11 cellular contexts compared by ENCODE assay signal in genomic region chr2:233079473-233079877, GRCh38. TPM values are rescaled to one million over a fixed set of nuclear protein-coding genes. Genes with fewer than 3 reads are reported as not detected.
DNase-seq lines count a peak whose midpoint lies in the region; ATAC-seq, FAIRE-seq and TF ChIP-seq lines count a peak whose summit lies in the region.
"Had no signal": no experiment of that assay in that cellular context is flagged by ENCODE, and none has a peak within 500 bp of the region (broad histone marks: within the 10 kb centered on the region; RNA-seq: fewer than 3 reads in every experiment).

No MANE protein-coding gene starts in this region.

- peak overlapping the region; percentile 47 for H3K27ac ChIP-seq in naive thymus-derived CD4-positive, alpha-beta T cell (ENCODE audit: low read depth, low read length)

- no peak for TF ChIP-seq CTCF in HFFc6 (IDR thresholded peaks at IDR 0.05)

- H3K4me1 Mint-ChIP-seq in T-helper 2 cell treated with Interferon-gamma antibody and Interleukin-4, amounts not matched to agents 5 μg/mL and 100 μg/mL, for 36 hours (ENCODE audit: low read depth), result peaks cover 60% of the 10 kb centered on the region
- H3K4me1 Mint-ChIP-seq in naive thymus-derived CD4-positive, alpha-beta T cell, result peaks cover 56 to 69% (median 64%) of the 10 kb centered on the region in 7 donors
- no peaks in the 10 kb centered on the region for H3K4me1 Mint-ChIP-seq in HFFc6 (ENCODE audit: low read depth)

- peaks cover 0 to 4% (median 0%) of the 10 kb centered on the region in 3 experiments for H3K36me3 ChIP-seq in naive thymus-derived CD4-positive, alpha-beta T cell (ENCODE audit: control insufficient read depth in 2 of 3, insufficient read depth in 3 of 3, low read length in 3 of 3)

- DNase-seq in T-helper 2 cell treated with Interferon-gamma antibody and Interleukin-4, amounts not matched to agents 5 μg/mL and 100 μg/mL, for 36 hours (ENCODE audit: low spot score), result no peak
- peak in 2 of 9 donors; percentile 22 to 41 for DNase-seq in naive thymus-derived CD4-positive, alpha-beta T cell
- no peak for DNase-seq in NCI-H345 (lab: John Stamatoyannopoulos, UW)
- DNase-seq in HFFc6, result no peak
- no peak for DNase-seq in H54 (ENCODE audit: insufficient read length, low spot score)
- DNase-seq in midbrain (lab: John Stamatoyannopoulos, UW), result no peak

- H3K9me3 ChIP-seq in naive thymus-derived CD4-positive, alpha-beta T cell (ENCODE audit: control insufficient read depth in 2 of 3, low read length in 3 of 3), result no peaks in the 10 kb centered on the region

- intact Hi-C loops in naive thymus-derived CD4-positive, alpha-beta T cell (cut with micrococcal nuclease), result loop anchor here in 1 of 2 donors (1.0 to 10.0 kb wide), 2 partner anchors 19 to 385 kb away; partner anchors contain the start of genes GIGYF2 and INPP5D

- POLR2A ChIA-PET in naive thymus-derived CD4-positive, alpha-beta T cell (lab: Charles Lee), result interaction anchor here (1.1 to 13.0 kb wide), 4 partner anchors 13 to 20 kb away, joined by 4 to 144 read pairs (median 20); partner anchors contain the start of gene INPP5D

- CTCF ChIA-PET in naive thymus-derived CD4-positive, alpha-beta T cell (lab: Charles Lee), result interaction anchor here (5.0 kb wide), 1 partner anchor 19 kb away, joined by 20 read pairs; the partner anchor contains the start of gene INPP5D

- no peak for FAIRE-seq in H54 (lab: Jason Lieb, UNC)

- H3K4me1 ChIP-seq in naive thymus-derived CD4-positive, alpha-beta T cell (ENCODE audit: control insufficient read depth in 2 of 2, insufficient read depth in 2 of 2, low read length in 2 of 2), result peaks cover 94 to 98% of the 10 kb centered on the region in 2 donors

- H3K9me3 Mint-ChIP-seq in T-helper 2 cell treated with Interferon-gamma antibody and Interleukin-4, amounts not matched to agents 5 μg/mL and 100 μg/mL, for 36 hours, result no peaks in the 10 kb centered on the region
- H3K9me3 Mint-ChIP-seq in naive thymus-derived CD4-positive, alpha-beta T cell, result no peaks in the 10 kb centered on the region
- no peaks in the 10 kb centered on the region for H3K9me3 Mint-ChIP-seq in HFFc6
- H3K9me3 Mint-ChIP-seq: type B pancreatic cell had no signal

- peak overlapping the region; percentile 88 for H3K27ac Mint-ChIP-seq in T-helper 2 cell treated with Interferon-gamma antibody and Interleukin-4, amounts not matched to agents 5 μg/mL and 100 μg/mL, for 36 hours
- peak overlapping the region in 8 of 9 donors; percentile 76 to 95 (median 90) for H3K27ac Mint-ChIP-seq in naive thymus-derived CD4-positive, alpha-beta T cell
- no peak overlapping the region for H3K27ac Mint-ChIP-seq in HFFc6
- H3K27ac Mint-ChIP-seq: type B pancreatic cell had no signal

- ATAC-seq in GM18907 (IDR thresholded peaks at IDR 0.05; ENCODE audit: unreplicated experiment) (peak; percentile 48), HG02798 (IDR thresholded peaks at IDR 0.05; ENCODE audit: poor library complexity, unreplicated experiment) (peak; percentile 41)
- ATAC-seq in naive thymus-derived CD4-positive, alpha-beta T cell, result peak; percentile 16

- no peaks in the 10 kb centered on the region for H3K27me3 ChIP-seq in naive thymus-derived CD4-positive, alpha-beta T cell (ENCODE audit: control insufficient read depth in 2 of 2, insufficient read depth in 2 of 2, low read length in 2 of 2)

- peak overlapping the region; percentile 81 for H3K4me3 Mint-ChIP-seq in T-helper 2 cell treated with Interferon-gamma antibody and Interleukin-4, amounts not matched to agents 5 μg/mL and 100 μg/mL, for 36 hours
- H3K4me3 Mint-ChIP-seq in naive thymus-derived CD4-positive, alpha-beta T cell, result peak overlapping the region; percentile 77 to 88 (median 82)
- no peak overlapping the region for H3K4me3 Mint-ChIP-seq in HFFc6
- H3K4me3 Mint-ChIP-seq: type B pancreatic cell had no signal

- H3K27me3 Mint-ChIP-seq in T-helper 2 cell treated with Interferon-gamma antibody and Interleukin-4, amounts not matched to agents 5 μg/mL and 100 μg/mL, for 36 hours (ENCODE audit: low read depth), result no peaks in the 10 kb centered on the region
- no peaks in the 10 kb centered on the region for H3K27me3 Mint-ChIP-seq in naive thymus-derived CD4-positive, alpha-beta T cell
- H3K27me3 Mint-ChIP-seq in HFFc6 (ENCODE audit: insufficient read depth), result peaks cover 32% of the 10 kb centered on the region

- no peak for TF ChIP-seq POLR2A in H54 (IDR thresholded peaks at IDR 0.05; ENCODE audit: low read depth, low read length)

- peaks cover 49% of the 10 kb centered on the region for H3K36me3 Mint-ChIP-seq in T-helper 2 cell treated with Interferon-gamma antibody and Interleukin-4, amounts not matched to agents 5 μg/mL and 100 μg/mL, for 36 hours (ENCODE audit: low read depth)
- peaks cover 0 to 48% (median 14%) of the 10 kb centered on the region in 5 donors for H3K36me3 Mint-ChIP-seq in naive thymus-derived CD4-positive, alpha-beta T cell
- H3K36me3 Mint-ChIP-seq in HFFc6 (ENCODE audit: low read depth), result no peaks in the 10 kb centered on the region
- H3K36me3 Mint-ChIP-seq: type B pancreatic cell had no signal

- peak overlapping the region; percentile 45 for H3K4me3 ChIP-seq in naive thymus-derived CD4-positive, alpha-beta T cell (ENCODE audit: low read length)

RNA-seq across cellular contexts. Expression of gene INPP5D, which starts 19.3 kb away (rescaled TPM):
- total RNA-seq in naive thymus-derived CD4-positive, alpha-beta T cell, result 100 to 1,000 TPM; 106 to 232 (median 126) TPM
- polyA plus RNA-seq in naive thymus-derived CD4-positive, alpha-beta T cell, result 100 to 1,000 TPM in 1 of 2 donors, 10 to 100 TPM in 1; 41.0 to 122 TPM
- total RNA-seq in HFFc6 (2021; fragmentation: NEBNext Ultra II Directional; extraction: Animal tissue kit (Norgen Biotek cat#: 25700)), result under 1 TPM in 5 of 6 experiments, not detected in 1; 0.19 to 0.66 (median 0.43) TPM

RNA-seq across cellular contexts. Expression of gene NEU2, which starts 47.0 kb away (rescaled TPM):
- not detected for total RNA-seq in naive thymus-derived CD4-positive, alpha-beta T cell
- not detected for polyA plus RNA-seq in naive thymus-derived CD4-positive, alpha-beta T cell
- not detected for total RNA-seq in HFFc6 (2021; fragmentation: NEBNext Ultra II Directional; extraction: Animal tissue kit (Norgen Biotek cat#: 25700))
- total RNA-seq: H4, SK-MEL-5 had no signal

Comparison
In these comparisons a context has a peak if more than half of its experiments do, and no peak if none do; other contexts are left out.
1. RNA of gene INPP5D, which starts 19.3 kb away (total RNA-seq): 106 to 232 TPM in naive thymus-derived CD4-positive, alpha-beta T cell; 0.19 to 0.66 TPM in HFFc6; every median in the first group is over 10 times any median in the second.
2. Peak in every context shown above with its lines, with median percentiles within 50 percentile points of each other: ATAC-seq.